ENCODE assay signal across 17 cellular contexts in the genomic region with DNA sequence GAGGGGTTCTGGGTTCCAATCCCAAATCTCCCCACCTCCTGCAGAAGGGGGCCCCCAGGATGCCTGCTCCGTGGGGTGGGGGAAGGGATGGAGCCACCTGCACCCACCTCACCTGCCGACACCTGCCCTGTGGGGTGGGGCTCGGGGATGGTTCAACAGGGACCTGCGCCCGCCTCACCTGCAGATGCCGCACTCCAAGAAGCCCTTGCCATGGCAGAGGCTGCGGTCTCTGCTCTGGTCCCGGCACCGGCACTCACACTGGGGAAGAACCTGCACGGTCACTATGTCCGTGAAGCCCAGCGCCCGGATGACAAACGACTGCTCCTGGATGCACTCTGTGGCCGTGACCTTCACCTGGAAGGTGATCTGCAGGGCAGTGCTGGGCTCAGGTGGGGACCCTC. TPM values are rescaled to one million over a fixed set of nuclear protein-coding genes. Genes with fewer than 3 reads are reported as not detected.
DNase-seq lines count a peak whose midpoint lies in the region; TF ChIP-seq lines count a peak whose summit lies in the region.
"Had no signal": no experiment of that assay in that cellular context is flagged by ENCODE, and none has a peak within 500 bp of the region (broad histone marks: within the 10 kb centered on the region; RNA-seq: fewer than 3 reads in every experiment).

No MANE protein-coding gene starts in this region.

- peaks cover 0 to 99% (median 89%) of the 10 kb centered on the region in 11 experiments; a peak in 20 of 22 replicates for H3K36me3 ChIP-seq in BLaER1 treated with 17β-estradiol and CSF1 and Interleukin-3, amounts not matched to agents 10 nM and 100 nM
- H3K36me3 ChIP-seq in SJCRH30 (peaks cover 2% of the 10 kb centered on the region; the same call in 1 of the 2 replicates), spleen (peaks cover 0 to 99% (median 71%) of the 10 kb centered on the region in 6 donors)
- H3K36me3 ChIP-seq: Peyer's patch had no signal

- peaks cover 0 to 5% (median 0%) of the 10 kb centered on the region in 11 experiments; a peak in 1 of 22 replicates for H3K27me3 ChIP-seq in BLaER1 treated with 17β-estradiol and CSF1 and Interleukin-3, amounts not matched to agents 10 nM and 100 nM
- H3K27me3 ChIP-seq in SJCRH30, result no peaks in the 10 kb centered on the region
- no peaks in the 10 kb centered on the region for H3K27me3 ChIP-seq in spleen (replicated peaks in 1 of 7)
- H3K27me3 ChIP-seq: Peyer's patch had no signal

- intact Hi-C loops in spleen (cut with DNase I; ENCODE audit: low total_unique reads), result loop anchor here (5.0 kb wide), 1 partner anchor 41 kb away; no protein-coding TSS in a partner anchor

- H3K4me1 Mint-ChIP-seq in glutamatergic neuron (ENCODE audit: low read depth, unreplicated experiment) (no peaks in the 10 kb centered on the region), nephron progenitor cell (peaks cover 27% of the 10 kb centered on the region)

- H3K27me3 Mint-ChIP-seq in glutamatergic neuron (ENCODE audit: unreplicated experiment) (peaks cover 3% of the 10 kb centered on the region), nephron progenitor cell (ENCODE audit: low read depth, poor library complexity) (peaks cover 23% of the 10 kb centered on the region)
- H3K27me3 Mint-ChIP-seq: CD4-positive, CD25-positive, alpha-beta regulatory T cell had no signal

- no peaks in the 10 kb centered on the region for H3K9me3 ChIP-seq in BLaER1 treated with 17β-estradiol and CSF1 and Interleukin-3, amounts not matched to agents 10 nM and 100 nM (replicated peaks in 1 of 11)
- no peaks in the 10 kb centered on the region for H3K9me3 ChIP-seq in SJCRH30 (replicated peaks)
- no peaks in the 10 kb centered on the region for H3K9me3 ChIP-seq in spleen
- H3K9me3 ChIP-seq: Peyer's patch had no signal

- TF ChIP-seq CTCF in glutamatergic neuron (IDR thresholded peaks at IDR 0.05; ENCODE audit: partially characterized antibody, unreplicated experiment) (no peak), nephron progenitor cell (IDR thresholded peaks at IDR 0.05) (no peak), spleen (IDR thresholded peaks at IDR 0.05 in 8 of 11, conservative IDR thresholded peaks at IDR 0.05 in 3 of 11) (no peak)

- no peak overlapping the region; a peak in 1 of 20 replicates for H3K4me3 ChIP-seq in BLaER1 treated with 17β-estradiol and CSF1 and Interleukin-3, amounts not matched to agents 10 nM and 100 nM
- H3K4me3 ChIP-seq in SJCRH30, result peak overlapping the region; percentile 24
- no peak overlapping the region for H3K4me3 ChIP-seq in spleen
- H3K4me3 ChIP-seq: Peyer's patch had no signal

- TF ChIP-seq POLR2A in spleen (IDR thresholded peaks at IDR 0.05), result no peak

- H4K20me1 ChIP-seq in BLaER1 treated with 17β-estradiol and CSF1 and Interleukin-3, amounts not matched to agents 10 nM and 100 nM, result peaks cover 0 to 92% (median 14%) of the 10 kb centered on the region in 11 experiments; a peak in 13 of 22 replicates

- peak overlapping the region; percentile 64 to 82 (median 74) for H3K4me2 ChIP-seq in BLaER1 treated with 17β-estradiol and CSF1 and Interleukin-3, amounts not matched to agents 10 nM and 100 nM

- H3K9me3 Mint-ChIP-seq in glutamatergic neuron (ENCODE audit: unreplicated experiment) (peaks cover 2% of the 10 kb centered on the region), nephron progenitor cell (no peaks in the 10 kb centered on the region)
- H3K9me3 Mint-ChIP-seq: CD4-positive, CD25-positive, alpha-beta regulatory T cell; HFFc6 had no signal

- WGBS in spleen, 5 donors, result 89 to 97% (median 91%) methylated on average over 12 to 15 of the region's 15 CpGs

- peak overlapping the region in 5 of 11 experiments; percentile 7 to 38 (median 24); a peak in 3 of 22 replicates for H3K9ac ChIP-seq in BLaER1 treated with 17β-estradiol and CSF1 and Interleukin-3, amounts not matched to agents 10 nM and 100 nM

- no peaks in the 10 kb centered on the region for H3K36me3 Mint-ChIP-seq in glutamatergic neuron (ENCODE audit: unreplicated experiment)
- H3K36me3 Mint-ChIP-seq in nephron progenitor cell (ENCODE audit: low read depth), result no peaks in the 10 kb centered on the region

- H3K4me3 Mint-ChIP-seq in glutamatergic neuron (ENCODE audit: unreplicated experiment), result no peak overlapping the region
- no peak overlapping the region for H3K4me3 Mint-ChIP-seq in nephron progenitor cell
- H3K4me3 Mint-ChIP-seq: CD4-positive, CD25-positive, alpha-beta regulatory T cell; HFFc6 had no signal

- no peak overlapping the region for H3K27ac Mint-ChIP-seq in glutamatergic neuron (ENCODE audit: unreplicated experiment)
- H3K27ac Mint-ChIP-seq in nephron progenitor cell, result no peak overlapping the region
- H3K27ac Mint-ChIP-seq: HFFc6 had no signal

- peaks cover 62 to 96% (median 87%) of the 10 kb centered on the region in 10 experiments for H3K4me1 ChIP-seq in BLaER1 treated with 17β-estradiol and CSF1 and Interleukin-3, amounts not matched to agents 10 nM and 100 nM
- peaks cover 11% of the 10 kb centered on the region for H3K4me1 ChIP-seq in SJCRH30
- H3K4me1 ChIP-seq in spleen, result peaks cover 0 to 74% (median 21%) of the 10 kb centered on the region in 6 donors

- peak overlapping the region in 4 of 11 experiments; percentile 35 to 61 (median 47); a peak in 5 of 22 replicates for H3K27ac ChIP-seq in BLaER1 treated with 17β-estradiol and CSF1 and Interleukin-3, amounts not matched to agents 10 nM and 100 nM
- H3K27ac ChIP-seq in SJCRH30, result peak overlapping the region; percentile 56; the same call in 1 of the 2 replicates
- peak overlapping the region in 2 of 8 donors; percentile 9 to 11 for H3K27ac ChIP-seq in spleen
- H3K27ac ChIP-seq: Peyer's patch had no signal

- DNase-seq in SJCRH30 (no peak), glutamatergic neuron (peak; percentile 15), nephron progenitor cell (peak; percentile 6), HuH-7 (ENCODE audit: low spot score) (no peak), hippocampal formation (lab: John Stamatoyannopoulos, UW) (no peak), spleen (no peak)
- DNase-seq: CD4-positive, CD25-positive, alpha-beta regulatory T cell; DMS153; GDM1; H7; HFFc6; MM.1S; NCI-H1092; NCI-H1436 treated with DMSO at 0.1 percent for 48 hours; NCI-H2029; Peyer's patch had no signal

RNA-seq across cellular contexts. Expression of gene PTTG1IP, which starts 18.1 kb away (rescaled TPM):
- 195 TPM in 2 replicates for total RNA-seq in SJCRH30 (2014; rRNA removed; shearing (Covaris generic))
- total RNA-seq in glutamatergic neuron (ENCODE audit: unreplicated experiment) (249 TPM), spleen (100 to 1,000 TPM; 121 to 189 (median 165) TPM)
- 10 to 100 TPM; 57.6 to 69.3 (median 64.9) TPM for polyA plus RNA-seq in spleen

RNA-seq across cellular contexts. Expression of gene ITGB2, which starts 29.1 kb away (rescaled TPM):
- total RNA-seq in SJCRH30 (2014; rRNA removed; shearing (Covaris generic)), result 38.8 and 42.4 TPM in 2 replicates
- total RNA-seq in glutamatergic neuron (ENCODE audit: unreplicated experiment) (0.91 TPM), spleen (100 to 1,000 TPM; 285 to 754 (median 415) TPM)
- polyA plus RNA-seq in spleen, result 100 to 1,000 TPM in 2 of 3 donors, 10 to 100 TPM in 1; 92.1 to 332 (median 250) TPM

RNA-seq across cellular contexts. Expression of gene SLX9, which starts 48.2 kb away (rescaled TPM):
- 26.8 and 32.3 TPM in 2 replicates for total RNA-seq in SJCRH30 (2014; rRNA removed; shearing (Covaris generic))
- total RNA-seq in glutamatergic neuron (ENCODE audit: unreplicated experiment), result 30.7 TPM
- 10 to 100 TPM in 6 of 7 donors, 1 to 10 TPM in 1; 6.1 to 30.6 (median 26.4) TPM for total RNA-seq in spleen
- polyA plus RNA-seq in spleen, result 10 to 100 TPM; 16.4 to 35.4 (median 28.5) TPM

Comparison
In these comparisons a context has a peak if more than half of its experiments do, and no peak if none do; other contexts are left out.
1. DNase-seq: peak in glutamatergic neuron (single experiment) and nephron progenitor cell (single experiment); none in SJCRH30 (0 of 2), HuH-7 (single experiment), hippocampal formation (0 of 2) and spleen (single experiment).
2. RNA of gene ITGB2, which starts 29.1 kb away (total RNA-seq): 285 to 754 TPM in spleen and 38.8 to 42.4 TPM in SJCRH30; 0.91 TPM in glutamatergic neuron (single experiment); every median in the first group is over 10 times any median in the second.